Comparison of ENCODE assay signal across 16 cellular contexts in genomic region chr5:149298857-149299404, GRCh38. TPM values are rescaled to one million over a fixed set of nuclear protein-coding genes. Genes with fewer than 3 reads are reported as not detected.
DNase-seq lines count a peak whose midpoint lies in the region; ATAC-seq, FAIRE-seq and TF ChIP-seq lines count a peak whose summit lies in the region.
"Had no signal": no experiment of that assay in that cellular context is flagged by ENCODE, and none has a peak within 500 bp of the region (broad histone marks: within the 10 kb centered on the region; RNA-seq: fewer than 3 reads in every experiment).

No MANE protein-coding gene starts in this region.

- no peak for DNase-seq in GM19239 (ENCODE audit: insufficient read length, low spot score)
- peak; percentile 67 for DNase-seq in UCSD-AML1 (lab: John Stamatoyannopoulos, UW; ENCODE audit: unreplicated experiment)
- DNase-seq in right cardiac atrium, result peak in 2 of 3 donors; percentile 50 to 71
- no peak for DNase-seq in spleen
- DNase-seq in GF-D8 (lab: John Stamatoyannopoulos, UW), result no peak
- no peak for DNase-seq in C1 segment of cervical spinal cord (lab: John Stamatoyannopoulos, UW)
- DNase-seq: activated CD4-positive, alpha-beta T cell treated with anti-CD3 and anti-CD28 coated beads for 36 hours; effector memory CD4-positive, alpha-beta T cell; stimulated activated CD4-positive, alpha-beta T cell treated with anti-CD3 and anti-CD28 coated beads, Interleukin-4, amount 100 ng/mL, for 4 hours had no signal

- H3K36me3 ChIP-seq in spleen, result no peaks in the 10 kb centered on the region
- H3K36me3 ChIP-seq: neural progenitor cell, vagina had no signal

- ATAC-seq in right cardiac atrium, result peak; percentile 69 to 87
- no peak for ATAC-seq in GM21381 (IDR thresholded peaks at IDR 0.05; ENCODE audit: unreplicated experiment)
- ATAC-seq in HG02981 (IDR thresholded peaks at IDR 0.05; ENCODE audit: unreplicated experiment), result no peak

- H3K9me3 ChIP-seq in right cardiac atrium (ENCODE audit: control insufficient read depth, low read length) (no peaks in the 10 kb centered on the region), spleen (no peaks in the 10 kb centered on the region)
- H3K9me3 ChIP-seq: vagina had no signal

- H3K27me3 ChIP-seq in right cardiac atrium (ENCODE audit: control insufficient read depth, insufficient read depth) (no peaks in the 10 kb centered on the region), spleen (replicated peaks in 1 of 7) (peaks cover 0 to 17% (median 0%) of the 10 kb centered on the region in 7 donors)
- H3K27me3 ChIP-seq: neural progenitor cell, vagina had no signal

- H3K4me3 ChIP-seq in right cardiac atrium (ENCODE audit: low read length) (no peak overlapping the region), spleen (no peak overlapping the region)
- H3K4me3 ChIP-seq: neural progenitor cell, vagina had no signal

- no peak for TF ChIP-seq POLR2A in spleen (IDR thresholded peaks at IDR 0.05)

- TF ChIP-seq CTCF in spleen (IDR thresholded peaks at IDR 0.05 in 8 of 11, conservative IDR thresholded peaks at IDR 0.05 in 3 of 11), result no peak

- peak; percentile 26 for FAIRE-seq in GM19239 (lab: Jason Lieb, UNC)
- FAIRE-seq: bronchial epithelial cell, GM18507 had no signal

- intact Hi-C loops in right cardiac atrium (cut with DNase I) (no loop called here), spleen (cut with DNase I; ENCODE audit: low total_unique reads) (no loop called here)

- peak overlapping the region; percentile 77 for H3K27ac ChIP-seq in right cardiac atrium (ENCODE audit: low read length)
- H3K27ac ChIP-seq in spleen, result peak overlapping the region in 6 of 8 donors; percentile 16 to 67 (median 56)
- H3K27ac ChIP-seq: neural progenitor cell, vagina had no signal

- peaks cover 26% of the 10 kb centered on the region for H3K4me1 ChIP-seq in right cardiac atrium (ENCODE audit: control insufficient read depth, insufficient read depth, low read length)
- peaks cover 9 to 52% (median 31%) of the 10 kb centered on the region in 6 donors for H3K4me1 ChIP-seq in spleen

- 40% methylated on average over 10 of the region's 10 CpGs for WGBS in right cardiac atrium
- 15 to 29% (median 23%) methylated on average over 3 to 10 of the region's 10 CpGs for WGBS in spleen, 5 donors

RNA-seq across cellular contexts. Expression of gene AFAP1L1, which starts 27.3 kb away (rescaled TPM):
- total RNA-seq in right cardiac atrium, result 10 to 100 TPM; 36.9 to 59.7 (median 42.7) TPM
- 26.2 TPM for polyA plus RNA-seq in right cardiac atrium
- 10 to 100 TPM in 6 of 7 donors, 1 to 10 TPM in 1; 9.0 to 21.8 (median 15.4) TPM for total RNA-seq in spleen
- 1 to 10 TPM; 1.7 to 6.0 (median 4.8) TPM for polyA plus RNA-seq in spleen
- total RNA-seq: T-helper 2 cell treated with Interferon-gamma antibody and Interleukin-4, amounts not matched to agents 100 ng/mL and 5 ng/mL, for 36 hours had no signal

RNA-seq across cellular contexts. Expression of gene GRPEL2, which starts 46.4 kb away (rescaled TPM):
- total RNA-seq in right cardiac atrium (10 to 100 TPM in 1 of 4 donors, 1 to 10 TPM in 3; 9.1 to 11.3 (median 9.4) TPM), spleen (10 to 100 TPM in 4 of 7 donors, 1 to 10 TPM in 3; 7.7 to 17.7 (median 11.2) TPM)
- polyA plus RNA-seq in right cardiac atrium (4.8 TPM), spleen (1 to 10 TPM; 4.6 to 5.9 (median 5.3) TPM)

RNA-seq across cellular contexts. Expression of gene PCYOX1L, which starts 58.9 kb away (rescaled TPM):
- total RNA-seq in right cardiac atrium, result 1 to 10 TPM; 4.7 to 7.0 (median 6.2) TPM
- 3.7 TPM for polyA plus RNA-seq in right cardiac atrium
- total RNA-seq in spleen, result 10 to 100 TPM in 1 of 7 donors, 1 to 10 TPM in 6; 5.4 to 13.0 (median 7.8) TPM
- polyA plus RNA-seq in spleen, result 10 to 100 TPM in 1 of 3 donors, 1 to 10 TPM in 2; 6.8 to 11.7 (median 8.1) TPM

Comparison
In these comparisons a context has a peak if more than half of its experiments do, and no peak if none do; other contexts are left out.
1. DNase-seq: peak in UCSD-AML1 (single experiment) and right cardiac atrium (2 of 3); none in GM19239 (single experiment), spleen (single experiment), GF-D8 (single experiment) and C1 segment of cervical spinal cord (0 of 14).
2. ATAC-seq: peak in right cardiac atrium (2 of 2); none in GM21381 (single experiment) and HG02981 (single experiment).